8 cellular contexts compared by ENCODE assay signal in genomic region chr17:1627219-1627986, GRCh38. TPM values are rescaled to one million over a fixed set of nuclear protein-coding genes. Genes with fewer than 3 reads are reported as not detected.
DNase-seq lines count a peak whose midpoint lies in the region; ATAC-seq and TF ChIP-seq lines count a peak whose summit lies in the region.

No MANE protein-coding gene starts in this region.

- DNase-seq in NAMALWA (ENCODE audit: low spot score) (peak; percentile 75), cardiac fibroblast (ENCODE audit: low read depth in 2 of 2) (no peak), lung (ENCODE audit: low spot score) (peak; percentile 54), upper lobe of right lung (peak; percentile 76), COLO829 (ENCODE audit: low spot score) (no peak), DMS79 (lab: John Stamatoyannopoulos, UW) (no peak)

- H3K4me1 ChIP-seq in lung (ENCODE audit: control insufficient read depth in 2 of 2, insufficient read depth in 2 of 2, low read length in 2 of 2) (peaks cover 0 to 12% of the 10 kb centered on the region in 2 donors), upper lobe of right lung (peaks cover 40% of the 10 kb centered on the region)

- no peaks in the 10 kb centered on the region for H3K27me3 ChIP-seq in lung (ENCODE audit: control insufficient read depth, insufficient read depth)
- no peaks in the 10 kb centered on the region for H3K27me3 ChIP-seq in upper lobe of right lung

- H3K4me3 ChIP-seq in GM12875 (ENCODE audit: low read depth, low read length) = peak overlapping the region; percentile 95
- peak overlapping the region; percentile 68 to 75 for H3K4me3 ChIP-seq in cardiac fibroblast (replicated peaks in 1 of 2; ENCODE audit: low read depth in 2 of 2, low read length in 2 of 2)
- peak overlapping the region; percentile 66 for H3K4me3 ChIP-seq in lung
- peak overlapping the region; percentile 81 for H3K4me3 ChIP-seq in upper lobe of right lung

- WGBS in lung, 2 donors = 11% methylated on average over 28 to 39 of the region's 39 CpGs

- TF ChIP-seq CTCF in GM12875 (IDR thresholded peaks at IDR 0.05; ENCODE audit: borderline replicate concordance, insufficient read depth, low read depth, low read length) (no peak), cardiac fibroblast (IDR thresholded peaks at IDR 0.05; ENCODE audit: low read depth, low read length) (no peak), lung (IDR thresholded peaks at IDR 0.05; ENCODE audit: control extremely low read depth, extremely low read depth) (no peak), upper lobe of right lung (IDR thresholded peaks at IDR 0.05) (no peak)

- intact Hi-C loops in upper lobe of right lung (cut with DNase I) = loop anchor here (5.0 kb wide), 1 partner anchor 55 kb away; no protein-coding TSS in a partner anchor

- no peaks in the 10 kb centered on the region for H3K9me3 ChIP-seq in lung (ENCODE audit: control insufficient read depth in 2 of 2, insufficient read depth in 1 of 2, low read length in 1 of 2)
- H3K9me3 ChIP-seq in upper lobe of right lung = no peaks in the 10 kb centered on the region

- ATAC-seq in lung (ENCODE audit: insufficient read depth, low FRiP score) = no peak
- peak; percentile 19 for ATAC-seq in upper lobe of right lung
- ATAC-seq in GM18870 (IDR thresholded peaks at IDR 0.05; ENCODE audit: unreplicated experiment) = no peak

- H3K27ac ChIP-seq in lung (ENCODE audit: low read depth in 1 of 2, low read length in 1 of 2) = peak overlapping the region in 1 of 2 donors; percentile 87
- H3K27ac ChIP-seq in upper lobe of right lung = peak overlapping the region; percentile 92

- H3K36me3 ChIP-seq in lung (ENCODE audit: control insufficient read depth in 2 of 2, insufficient read depth in 2 of 2, low read length in 2 of 2) = no peaks in the 10 kb centered on the region
- H3K36me3 ChIP-seq in upper lobe of right lung = peaks cover 9% of the 10 kb centered on the region

RNA-seq across cellular contexts. Expression of gene SLC43A2, which starts 1.2 kb away (rescaled TPM):
- total RNA-seq in lung (10 to 100 TPM; 47.9 to 89.2 TPM), upper lobe of right lung (39.9 TPM)
- 100 to 1,000 TPM in 1 of 2 donors, 10 to 100 TPM in 1; 27.0 to 125 TPM for polyA plus RNA-seq in lung

RNA-seq across cellular contexts. Expression of gene SCARF1, which starts 18.1 kb away (rescaled TPM):
- total RNA-seq in lung (10 to 100 TPM; 34.2 to 39.7 TPM), upper lobe of right lung (48.5 TPM)
- 10 to 100 TPM; 17.1 to 24.5 TPM for polyA plus RNA-seq in lung

RNA-seq across cellular contexts. Expression of gene RILP, which starts 22.3 kb away (rescaled TPM):
- total RNA-seq in lung = 10 to 100 TPM; 25.0 to 46.3 TPM
- polyA plus RNA-seq in lung = 10 to 100 TPM; 23.1 to 39.8 TPM
- 39.5 TPM for total RNA-seq in upper lobe of right lung

RNA-seq across cellular contexts. Expression of gene PRPF8, which starts 57.3 kb away (rescaled TPM):
- total RNA-seq in lung (100 to 1,000 TPM; 208 to 277 TPM), upper lobe of right lung (263 TPM)
- polyA plus RNA-seq in lung = 100 to 1,000 TPM in 1 of 2 donors, 10 to 100 TPM in 1; 97.2 to 114 TPM

Comparison
In these comparisons a context has a peak if more than half of its experiments do, and no peak if none do; other contexts are left out.
1. DNase-seq: peak in NAMALWA (single experiment), lung (single experiment) and upper lobe of right lung (single experiment); none in cardiac fibroblast (0 of 2), COLO829 (single experiment) and DMS79 (single experiment).
2. Peak in every context shown above with its lines, with median percentiles within 50 percentile points of each other: H3K4me3 ChIP-seq.